ENCODE assay signal across 17 cellular contexts in genomic region chr13:102651392-102651791, GRCh38. TPM values are rescaled to one million over a fixed set of nuclear protein-coding genes. Genes with fewer than 3 reads are reported as not detected.
DNase-seq lines count a peak whose midpoint lies in the region; ATAC-seq and TF ChIP-seq lines count a peak whose summit lies in the region.
"Had no signal": no experiment of that assay in that cellular context is flagged by ENCODE, and none has a peak within 500 bp of the region (broad histone marks: within the 10 kb centered on the region; RNA-seq: fewer than 3 reads in every experiment).

No MANE protein-coding gene starts in this region.

- POLR2A ChIA-PET in A673 (lab: Charles Lee; ENCODE audit: low non-redundant PET) = interaction anchor here (0.6 kb wide), 1 partner anchor 1008 kb away, joined by 3 read pairs; no protein-coding TSS in a partner anchor

- intact Hi-C loops in A673 (cut with micrococcal nuclease; ENCODE audit: unreplicated experiment) = loop anchor here (5.0 kb wide), 1 partner anchor 196 kb away; the partner anchor contains the start of gene ERCC5
- intact Hi-C loops in Right ventricle myocardium inferior (cut with DNase I) = no loop called here

- peak; percentile 19 for DNase-seq in A673 (ENCODE audit: low spot score)
- DNase-seq in HT-29 (ENCODE audit: low spot score) = peak; percentile 5
- peak; percentile 3 for DNase-seq in astrocyte of the cerebellum (ENCODE audit: low read depth)
- DNase-seq in immature natural killer cell = no peak
- DNase-seq in Right ventricle myocardium inferior (ENCODE audit: missing footprints) = no peak
- DNase-seq: activated CD4-positive, alpha-beta memory T cell treated with anti-CD3 and anti-CD28 coated beads, Interleukin-2, amount 10 ng/mL, durations not matched to agents 7 days and 5 days; activated naive CD4-positive, alpha-beta T cell; erythroblast; NCI-H1048; NCI-H345; psoas muscle had no signal

- H3K4me1 Mint-ChIP-seq in immature natural killer cell = peaks cover 17 to 22% of the 10 kb centered on the region in 2 donors
- H3K4me1 Mint-ChIP-seq: central memory CD8-positive, alpha-beta T cell had no signal

- no peaks in the 10 kb centered on the region for H3K9me3 Mint-ChIP-seq in immature natural killer cell
- H3K9me3 Mint-ChIP-seq: activated CD4-positive, alpha-beta memory T cell treated with anti-CD3 and anti-CD28 coated beads, Interleukin-2, amount 10 ng/mL, durations not matched to agents 7 days and 5 days; central memory CD8-positive, alpha-beta T cell had no signal

- peak overlapping the region; percentile 49 for H3K27ac ChIP-seq in A673 (ENCODE audit: low read depth, low read length, poor library complexity, severe bottlenecking)
- H3K27ac ChIP-seq: psoas muscle had no signal

- H3K36me3 ChIP-seq in A673 (ENCODE audit: insufficient read depth, low read length, poor library complexity, severe bottlenecking) = peaks cover 30% of the 10 kb centered on the region

- ATAC-seq in HG02610 (IDR thresholded peaks at IDR 0.05; ENCODE audit: unreplicated experiment) (no peak), Right ventricle myocardium inferior (no peak), HG02884 (IDR thresholded peaks at IDR 0.05; ENCODE audit: unreplicated experiment) (no peak), HG03108 (IDR thresholded peaks at IDR 0.05; ENCODE audit: unreplicated experiment) (no peak)

- BruUV-seq in A673 (replicated peaks; lab: Mats Ljungman, UMichigan) = no TSS peak

- no peaks in the 10 kb centered on the region for H3K27me3 ChIP-seq in A673 (replicated peaks; ENCODE audit: insufficient read depth, low read depth, low read length, poor library complexity)

- H3K9me3 ChIP-seq in A673 (ENCODE audit: low read depth, low read length, poor library complexity, severe bottlenecking) = no peaks in the 10 kb centered on the region
- H3K9me3 ChIP-seq: psoas muscle had no signal

- in situ Hi-C loops in astrocyte of the cerebellum (cut with HindIII; ENCODE audit: low sequenced_read_pairs) = no loop called here

- CTCF ChIA-PET in A673 (lab: Charles Lee) = interaction anchor here (1.9 kb wide), 1 partner anchor 73 kb away, joined by 5 read pairs; no protein-coding TSS in a partner anchor

- no peak for TF ChIP-seq CTCF in A673 (conservative IDR thresholded peaks at IDR 0.05; ENCODE audit: low read depth, low read length)
- TF ChIP-seq CTCF in astrocyte of the cerebellum (IDR thresholded peaks at IDR 0.05; ENCODE audit: low read depth, low read length, missing control alignments) = no peak

- no peaks in the 10 kb centered on the region for H3K27me3 Mint-ChIP-seq in immature natural killer cell (ENCODE audit: low read depth in 3 of 3)
- H3K27me3 Mint-ChIP-seq: activated CD4-positive, alpha-beta memory T cell treated with anti-CD3 and anti-CD28 coated beads, Interleukin-2, amount 10 ng/mL, durations not matched to agents 7 days and 5 days; central memory CD8-positive, alpha-beta T cell had no signal

- H3K4me3 Mint-ChIP-seq in immature natural killer cell = no peak overlapping the region
- H3K4me3 Mint-ChIP-seq: activated CD4-positive, alpha-beta memory T cell treated with anti-CD3 and anti-CD28 coated beads, Interleukin-2, amount 10 ng/mL, durations not matched to agents 7 days and 5 days; central memory CD8-positive, alpha-beta T cell had no signal

- no peak overlapping the region for H3K4me3 ChIP-seq in A673 (ENCODE audit: low read depth, low read length, poor library complexity, severe bottlenecking)
- no peak overlapping the region for H3K4me3 ChIP-seq in astrocyte of the cerebellum (ENCODE audit: low read depth, low read length)
- H3K4me3 ChIP-seq: psoas muscle had no signal

- peaks cover 24% of the 10 kb centered on the region for H3K4me1 ChIP-seq in A673 (ENCODE audit: insufficient read depth, low read length, poor library complexity, severe bottlenecking)
- H3K4me1 ChIP-seq: psoas muscle had no signal

- H3K36me3 Mint-ChIP-seq in immature natural killer cell = peaks cover 3 to 30% (median 13%) of the 10 kb centered on the region in 3 donors

- H3K27ac Mint-ChIP-seq in immature natural killer cell = peak overlapping the region; percentile 48 to 77 (median 63)
- H3K27ac Mint-ChIP-seq: activated CD4-positive, alpha-beta memory T cell treated with anti-CD3 and anti-CD28 coated beads, Interleukin-2, amount 10 ng/mL, durations not matched to agents 7 days and 5 days had no signal

RNA-seq across cellular contexts. Expression of gene METTL21C, which starts 43.5 kb away (rescaled TPM):
- total RNA-seq in A673 (2021) (not detected in 2 replicates), Right ventricle myocardium inferior (not detected)
- not detected in 2 replicates for total RNA-seq in HT-29 (2014; rRNA removed; shearing (Covaris generic))
- not detected for polyA plus RNA-seq in immature natural killer cell
- total RNA-seq: activated CD4-positive, alpha-beta memory T cell treated with anti-CD3 and anti-CD28 coated beads, Interleukin-2, amount 10 ng/mL, durations not matched to agents 7 days and 5 days; mononuclear cell; ureter had no signal

RNA-seq across cellular contexts. Expression of gene TPP2, which starts 54.6 kb away (rescaled TPM):
- total RNA-seq in A673 (2021) = 52.5 and 54.4 TPM in 2 replicates
- total RNA-seq in HT-29 (2014; rRNA removed; shearing (Covaris generic)) = 19.5 and 23.5 TPM in 2 replicates
- 10 to 100 TPM; 15.1 to 57.4 (median 37.6) TPM for polyA plus RNA-seq in immature natural killer cell
- total RNA-seq in Right ventricle myocardium inferior = 29.9 TPM

Comparison
In these comparisons a context has a peak if more than half of its experiments do, and no peak if none do; other contexts are left out.
1. DNase-seq: peak in A673 (single experiment), HT-29 (single experiment) and astrocyte of the cerebellum (single experiment); none in immature natural killer cell (0 of 3) and Right ventricle myocardium inferior (single experiment).